Comparison of ENCODE assay signal across 16 cellular contexts in genomic region chr12:73308079-73308478, GRCh38.
"Had no signal": no experiment of that assay in that cellular context is flagged by ENCODE, and none has a peak within 500 bp of the region (broad histone marks: within the 10 kb centered on the region; RNA-seq: fewer than 3 reads in every experiment).

No MANE protein-coding gene starts in this region.

- H3K9me3 ChIP-seq: ascending aorta, breast epithelium, ovary, thyroid gland had no signal

- H3K4me3 ChIP-seq: ascending aorta, breast epithelium, ovary, sigmoid colon, thyroid gland had no signal

- ATAC-seq: activated CD4-positive, alpha-beta T cell treated with anti-CD3 and anti-CD28 coated beads for 36 hours; effector memory CD8-positive, alpha-beta T cell; naive thymus-derived CD4-positive, alpha-beta T cell; stimulated activated memory B cell treated with anti-CD40 and anti-IgM and Interleukin-4, amounts not matched to agents 10 μg/mL and 1 μg/mL and 100 μg/mL, for 72 hours had no signal

- H3K4me1 ChIP-seq: ascending aorta, breast epithelium, sigmoid colon, thyroid gland had no signal

- DNase-seq: activated CD4-positive, alpha-beta memory T cell treated with anti-CD3 and anti-CD28 coated beads, Interleukin-2, amount 10 ng/mL, durations not matched to agents 7 days and 5 days; activated CD4-positive, alpha-beta T cell treated with anti-CD3 and anti-CD28 coated beads for 36 hours; activated naive CD4-positive, alpha-beta T cell treated with anti-CD3 and anti-CD28 coated beads, Interleukin-2, amount 10 ng/mL, durations not matched to agents 7 days and 5 days; activated T-cell treated with anti-CD3 and anti-CD28 coated beads, Interleukin-2, amount 50 U/mL, for 24 hours; dermis blood vessel endothelial cell; effector memory CD8-positive, alpha-beta T cell; foreskin melanocyte; head of caudate nucleus; naive thymus-derived CD4-positive, alpha-beta T cell; ovary; sigmoid colon; stimulated activated CD4-positive, alpha-beta T cell treated with anti-CD3 and anti-CD28 coated beads, Interleukin-2, amount 100 ng/mL, for 48 hours; thyroid gland had no signal

- H3K36me3 ChIP-seq: ascending aorta, breast epithelium, ovary, sigmoid colon, thyroid gland had no signal

- H3K27ac ChIP-seq: ascending aorta, breast epithelium, ovary, sigmoid colon, thyroid gland had no signal

- H3K27me3 ChIP-seq: ascending aorta, breast epithelium, ovary, sigmoid colon, thyroid gland had no signal
